Comparison of ENCODE assay signal across 7 cellular contexts in the genomic region with DNA sequence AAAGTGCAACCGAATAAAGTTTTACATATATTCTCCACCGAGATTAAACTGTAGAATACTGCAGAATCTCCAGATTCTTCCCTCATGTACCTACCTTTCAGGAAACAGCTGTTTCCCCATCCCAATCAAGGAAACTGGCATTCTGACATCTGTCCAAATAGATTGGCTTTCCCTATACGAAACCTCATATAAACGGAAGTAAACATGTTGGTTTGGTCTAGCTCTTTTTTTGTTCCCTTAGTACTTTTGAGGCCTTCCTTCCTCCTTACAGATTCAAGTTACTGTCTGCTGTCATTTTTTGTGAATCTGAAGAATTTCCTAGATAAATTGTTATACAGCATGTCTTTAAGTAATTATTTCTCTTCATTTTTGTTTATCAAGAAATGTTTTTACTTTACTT.
DNase-seq lines count a peak whose midpoint lies in the region; ATAC-seq and TF ChIP-seq lines count a peak whose summit lies in the region.
"Not testable (repeated sequence)": the region's sequence is repeated elsewhere in the genome, so short reads cannot be mapped to it uniquely, and the experiment has no call there.

No MANE protein-coding gene starts in this region.

- peaks cover 0 to 14% (median 7%) of the 10 kb centered on the region in 6 donors for H3K4me1 ChIP-seq in spleen

- intact Hi-C loops in spleen (cut with DNase I; ENCODE audit: low total_unique reads) = not testable (repeated sequence)

- H3K27ac ChIP-seq in spleen = peak overlapping the region in 6 of 8 donors; percentile 13 to 63 (median 47)

- H3K4me3 ChIP-seq in LNCaP clone FGC (ENCODE audit: low read depth, low read length); spleen: not testable (repeated sequence)

- H3K27ac Mint-ChIP-seq in T-helper 17 cell = peak overlapping the region; percentile 19

- H3K36me3 ChIP-seq in spleen = not testable (repeated sequence)

- TF ChIP-seq POLR2A in spleen (IDR thresholded peaks at IDR 0.05) = not testable (repeated sequence)

- H3K9me3 ChIP-seq in T-helper 17 cell (ENCODE audit: control insufficient read depth, low read length, poor library complexity, severe bottlenecking); spleen: not testable (repeated sequence)

- not testable (repeated sequence) for ATAC-seq in T-helper 17 cell

- not testable (repeated sequence) for H3K4me1 Mint-ChIP-seq in T-helper 17 cell

- H3K4me3 Mint-ChIP-seq in T-helper 17 cell = not testable (repeated sequence)

- H3K27me3 Mint-ChIP-seq in T-helper 17 cell = not testable (repeated sequence)

- not testable (repeated sequence) for TF ChIP-seq CTCF in LNCaP clone FGC (IDR thresholded peaks at IDR 0.05; ENCODE audit: control insufficient read depth, extremely low read depth, insufficient read depth); spleen (IDR thresholded peaks at IDR 0.05 in 8 of 11, conservative IDR thresholded peaks at IDR 0.05 in 3 of 11)

- H3K27me3 ChIP-seq in spleen (replicated peaks in 1 of 7) = not testable (repeated sequence)

- DNase-seq in CMK (ENCODE audit: low read depth) (peak; percentile 44), LNCaP clone FGC (ENCODE audit: low read depth) (peak; percentile 0), dermis microvascular lymphatic vessel endothelial cell (ENCODE audit: low read depth in 2 of 2) (peak; percentile 61 to 89), glomerular endothelial cell (ENCODE audit: extremely low read depth, low read depth, low spot score) (peak; percentile 34), medulla oblongata (ENCODE audit: extremely low spot score) (peak; percentile 48)
- DNase-seq in T-helper 17 cell, spleen: not testable (repeated sequence)

- H3K36me3 Mint-ChIP-seq in T-helper 17 cell (ENCODE audit: low read depth) = not testable (repeated sequence)

- 14 to 32% (median 17%) methylated on average over 3 of the region's 4 CpGs for WGBS in spleen, 5 donors
